Comparison of ENCODE assay signal across 2 cellular contexts in the genomic region with DNA sequence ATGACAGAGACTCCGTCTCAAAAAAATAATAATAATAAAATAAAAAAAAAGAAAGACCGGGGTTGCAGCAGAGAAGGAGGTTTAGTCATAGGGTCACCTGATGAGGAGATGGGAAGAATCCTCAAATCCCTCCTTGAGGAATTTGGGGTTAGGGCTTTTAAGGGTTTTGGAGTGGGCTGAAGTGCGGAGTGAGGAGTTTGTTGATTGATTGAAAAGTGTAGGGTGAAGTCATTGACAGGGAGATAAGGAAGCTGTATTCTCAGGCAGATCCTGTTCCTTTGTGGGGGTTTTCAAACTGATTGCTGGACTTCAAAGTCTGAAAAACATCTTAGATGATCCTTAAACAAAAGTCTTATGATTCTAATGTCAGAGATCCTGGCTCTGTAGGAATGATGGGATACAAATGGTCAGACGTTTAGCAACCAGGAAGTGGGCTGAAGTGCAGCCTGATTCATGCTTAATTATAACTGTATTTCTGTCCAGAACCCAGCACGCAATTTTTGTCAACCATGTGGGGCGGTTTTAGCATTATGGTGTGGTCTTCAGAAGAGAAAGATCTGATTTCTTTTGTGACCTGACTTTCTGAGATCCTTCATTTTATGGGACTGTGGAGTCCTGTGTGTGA.
TF ChIP-seq lines count a peak whose summit lies in the region.

No MANE protein-coding gene starts in this region.

TF ChIP-seq in IMR-90, 13 proteins besides CTCF, POLR2A, EP300 and RAD21:
- no peak for TF ChIP-seq SMC3 (IDR thresholded peaks at IDR 0.05; ENCODE audit: low read depth, low read length)
- no peak for TF ChIP-seq MAZ (IDR thresholded peaks at IDR 0.05; ENCODE audit: borderline replicate concordance, low read depth, low read length)
- TF ChIP-seq RFX5 (IDR thresholded peaks at IDR 0.05; ENCODE audit: low read depth, low read length): no peak
- no peak for TF ChIP-seq MAFK (IDR thresholded peaks at IDR 0.05; ENCODE audit: low read depth, low read length)
- TF ChIP-seq MXI1 (IDR thresholded peaks at IDR 0.05; ENCODE audit: borderline replicate concordance, low read depth, low read length): no peak
- TF ChIP-seq, protein P1, sequence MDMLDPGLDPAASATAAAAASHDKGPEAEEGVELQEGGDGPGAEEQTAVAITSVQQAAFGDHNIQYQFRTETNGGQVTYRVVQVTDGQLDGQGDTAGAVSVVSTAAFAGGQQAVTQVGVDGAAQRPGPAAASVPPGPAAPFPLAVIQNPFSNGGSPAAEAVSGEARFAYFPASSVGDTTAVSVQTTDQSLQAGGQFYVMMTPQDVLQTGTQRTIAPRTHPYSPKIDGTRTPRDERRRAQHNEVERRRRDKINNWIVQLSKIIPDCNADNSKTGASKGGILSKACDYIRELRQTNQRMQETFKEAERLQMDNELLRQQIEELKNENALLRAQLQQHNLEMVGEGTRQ (IDR thresholded peaks at IDR 0.05; ENCODE audit: low read depth, low read length): no peak
- no peak for TF ChIP-seq NFE2L2 (IDR thresholded peaks at IDR 0.05; ENCODE audit: low read depth, low read length)
- no peak for TF ChIP-seq RCOR1 (IDR thresholded peaks at IDR 0.05; ENCODE audit: insufficient replicate concordance, low read length)
- no peak for TF ChIP-seq CHD1 (IDR thresholded peaks at IDR 0.05; ENCODE audit: low read depth, low read length)
- TF ChIP-seq CEBPB (IDR thresholded peaks at IDR 0.05; ENCODE audit: low read depth, low read length): no peak
- TF ChIP-seq BHLHE40 (IDR thresholded peaks at IDR 0.05; ENCODE audit: low read depth, low read length): no peak
- TF ChIP-seq, protein P2, sequence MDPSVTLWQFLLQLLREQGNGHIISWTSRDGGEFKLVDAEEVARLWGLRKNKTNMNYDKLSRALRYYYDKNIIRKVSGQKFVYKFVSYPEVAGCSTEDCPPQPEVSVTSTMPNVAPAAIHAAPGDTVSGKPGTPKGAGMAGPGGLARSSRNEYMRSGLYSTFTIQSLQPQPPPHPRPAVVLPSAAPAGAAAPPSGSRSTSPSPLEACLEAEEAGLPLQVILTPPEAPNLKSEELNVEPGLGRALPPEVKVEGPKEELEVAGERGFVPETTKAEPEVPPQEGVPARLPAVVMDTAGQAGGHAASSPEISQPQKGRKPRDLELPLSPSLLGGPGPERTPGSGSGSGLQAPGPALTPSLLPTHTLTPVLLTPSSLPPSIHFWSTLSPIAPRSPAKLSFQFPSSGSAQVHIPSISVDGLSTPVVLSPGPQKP (IDR thresholded peaks at IDR 0.05; ENCODE audit: borderline replicate concordance, low read depth, low read length): no peak
- TF ChIP-seq FOS (IDR thresholded peaks at IDR 0.05; ENCODE audit: low read depth, low read length): no peak

TF ChIP-seq in GM12878, 131 proteins besides CTCF, POLR2A, EP300 and RAD21:
- TF ChIP-seq CREM (IDR thresholded peaks at IDR 0.05; ENCODE audit: low read depth) (no peak), MXI1 (IDR thresholded peaks at IDR 0.05; ENCODE audit: low read depth, low read length) (no peak)
- TF ChIP-seq, protein P3, sequence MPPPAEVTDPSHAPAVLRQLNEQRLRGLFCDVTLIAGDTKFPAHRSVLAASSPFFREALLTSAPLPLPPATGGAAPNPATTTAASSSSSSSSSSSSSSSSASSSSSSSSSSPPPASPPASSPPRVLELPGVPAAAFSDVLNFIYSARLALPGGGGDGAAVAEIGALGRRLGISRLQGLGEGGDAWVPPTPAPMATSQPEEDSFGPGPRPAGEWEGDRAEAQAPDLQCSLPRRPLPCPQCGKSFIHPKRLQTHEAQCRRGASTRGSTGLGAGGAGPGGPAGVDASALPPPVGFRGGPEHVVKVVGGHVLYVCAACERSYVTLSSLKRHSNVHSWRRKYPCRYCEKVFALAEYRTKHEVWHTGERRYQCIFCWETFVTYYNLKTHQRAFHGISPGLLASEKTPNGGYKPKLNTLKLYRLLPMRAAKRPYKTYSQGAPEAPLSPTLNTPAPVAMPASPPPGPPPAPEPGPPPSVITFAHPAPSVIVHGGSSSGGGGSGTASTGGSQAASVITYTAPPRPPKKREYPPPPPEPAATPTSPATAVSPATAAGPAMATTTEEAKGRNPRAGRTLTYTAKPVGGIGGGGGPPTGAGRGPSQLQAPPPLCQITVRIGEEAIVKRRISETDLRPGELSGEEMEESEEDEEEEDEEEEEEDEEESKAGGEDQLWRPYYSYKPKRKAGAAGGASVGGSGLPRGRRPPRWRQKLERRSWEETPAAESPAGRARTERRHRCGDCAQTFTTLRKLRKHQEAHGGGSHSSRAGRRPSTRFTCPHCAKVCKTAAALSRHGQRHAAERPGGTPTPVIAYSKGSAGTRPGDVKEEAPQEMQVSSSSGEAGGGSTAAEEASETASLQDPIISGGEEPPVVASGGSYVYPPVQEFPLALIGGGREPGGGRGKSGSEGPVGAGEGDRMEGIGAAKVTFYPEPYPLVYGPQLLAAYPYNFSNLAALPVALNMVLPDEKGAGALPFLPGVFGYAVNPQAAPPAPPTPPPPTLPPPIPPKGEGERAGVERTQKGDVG (CRISPR knock-in tag; IDR thresholded peaks at IDR 0.05): no peak
